8 cellular contexts compared by ENCODE assay signal in the genomic region with DNA sequence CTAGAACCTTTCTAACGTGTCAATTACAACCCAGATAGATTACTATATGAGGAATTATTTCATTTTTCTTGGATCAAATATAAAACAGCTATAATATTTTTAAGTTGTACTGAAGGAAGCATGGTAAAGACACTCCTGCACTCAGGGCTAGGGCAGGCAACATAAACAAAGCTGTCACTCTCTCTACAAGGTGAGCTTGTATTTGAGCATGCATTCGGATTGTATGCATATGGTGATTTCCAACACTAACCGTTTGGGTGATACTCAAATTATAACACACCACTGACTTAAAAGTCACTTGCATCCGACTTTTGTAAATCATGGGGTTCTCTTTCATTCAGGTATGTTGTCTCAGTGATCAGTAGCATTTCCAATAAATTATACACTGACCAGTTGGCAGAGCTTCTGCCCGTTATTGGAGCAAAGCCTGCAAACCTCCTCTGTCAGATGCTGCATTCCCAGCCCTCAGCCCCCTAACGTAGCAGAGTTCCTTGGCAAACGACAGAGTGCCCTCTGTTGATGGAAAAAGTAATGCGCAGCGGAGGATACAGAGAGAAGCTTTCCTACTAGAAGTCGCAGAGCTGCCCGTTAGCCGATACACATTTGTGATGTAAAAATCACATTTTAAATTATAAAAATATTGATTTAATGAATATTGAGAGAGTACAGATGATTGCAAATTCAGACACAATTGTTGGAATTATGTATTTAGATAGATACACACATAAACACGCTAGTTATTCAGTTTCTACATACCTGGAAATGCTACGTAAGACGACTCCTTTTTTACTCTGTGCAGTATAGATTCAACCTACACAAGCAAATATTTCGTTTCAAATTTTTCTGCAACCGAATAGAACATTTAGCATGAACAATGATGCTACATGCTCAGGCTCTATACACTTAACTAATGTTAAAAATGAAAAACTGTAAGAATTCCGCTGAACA.
DNase-seq lines count a peak whose midpoint lies in the region; ATAC-seq, FAIRE-seq and TF ChIP-seq lines count a peak whose summit lies in the region.

No MANE protein-coding gene starts in this region.

- H3K23me2 ChIP-seq in H9 (ENCODE audit: insufficient read length, low read depth, low read length, poor library complexity, severe bottlenecking): no peaks in the 10 kb centered on the region

- H3K18ac ChIP-seq in H9 (ENCODE audit: insufficient read length, low read depth, low read length): no peak overlapping the region
- H3K18ac ChIP-seq in mesendoderm (ENCODE audit: low read length): no peak overlapping the region

- FAIRE-seq in TTC549 (lab: Jason Lieb, UNC): peak; percentile 54

- no peak overlapping the region for H4K91ac ChIP-seq in H9 (ENCODE audit: insufficient read length, low read depth, low read length)

- TF ChIP-seq CTCF in H9 (conservative IDR thresholded peaks at IDR 0.05) (peak; percentile 89), dorsolateral prefrontal cortex (IDR thresholded peaks at IDR 0.05 in 54 of 56, conservative IDR thresholded peaks at IDR 0.05 in 2 of 56; ENCODE audit: low read depth in 1 of 56, partially characterized antibody in 56 of 56) (peak in 55 of 56 donors; percentile 22 to 75 (median 59)), thyroid gland (IDR thresholded peaks at IDR 0.05) (peak in 5 of 6 experiments; percentile 16 to 64 (median 37))

- no CpG with 5 or more reads among the region's 18 CpGs for WGBS in H9 (ENCODE audit: extremely low coverage, insufficient read length, low lambda C conversion rate)
- no CpG with 5 or more reads among the region's 18 CpGs for WGBS in mesendoderm (ENCODE audit: extremely low coverage, insufficient coverage, low lambda C conversion rate)
- 16 to 17% methylated on average over 18 of the region's 18 CpGs for WGBS in thyroid gland, 2 donors

- H2BK5ac ChIP-seq in H9 (ENCODE audit: insufficient read length, low read length) (no peak overlapping the region), mesendoderm (ENCODE audit: low read length) (no peak overlapping the region)

- no peaks in the 10 kb centered on the region for H3K36me3 ChIP-seq in mesendoderm (ENCODE audit: control insufficient read depth, insufficient read depth, low read length)
- H3K36me3 ChIP-seq in thyroid gland: no peaks in the 10 kb centered on the region

- peaks cover 2% of the 10 kb centered on the region; the same call in 1 of the 2 replicates for H3K4me1 ChIP-seq in H9 (ENCODE audit: insufficient read depth, low read length)
- no peaks in the 10 kb centered on the region for H3K4me1 ChIP-seq in mesendoderm (ENCODE audit: control insufficient read depth, low read depth, low read length)
- H3K4me1 ChIP-seq in thyroid gland: no peaks in the 10 kb centered on the region

- H4K5ac ChIP-seq in H9 (ENCODE audit: insufficient read length, low read depth, low read length) (no peak overlapping the region), mesendoderm (ENCODE audit: low read length) (no peak overlapping the region)

- no peak overlapping the region for H2AFZ ChIP-seq in H9 (ENCODE audit: low read length)

- DNase-seq in D341Med (ENCODE audit: low spot score): peak; percentile 76
- DNase-seq in H9: peak; percentile 77
- DNase-seq in NCI-H2081 treated with DMSO at 0.1 percent for 48 hours (lab: John Stamatoyannopoulos, UW): peak; percentile 92
- DNase-seq in dorsolateral prefrontal cortex: peak in 8 of 10 donors; percentile 24 to 62 (median 46)
- peak; percentile 91 for DNase-seq in mesendoderm
- DNase-seq in thyroid gland: peak; percentile 51 to 53

- no peaks in the 10 kb centered on the region for H4K20me1 ChIP-seq in H9 (ENCODE audit: control insufficient read depth, insufficient read depth, insufficient read length)

- H2BK120ac ChIP-seq in H9 (ENCODE audit: low read depth, low read length, poor library complexity, severe bottlenecking): no peak overlapping the region
- no peak overlapping the region for H2BK120ac ChIP-seq in mesendoderm (ENCODE audit: low read depth, low read length)

- no peaks in the 10 kb centered on the region; a peak in 1 of 5 replicates for H3K9me3 Mint-ChIP-seq in H9

- H3K23ac ChIP-seq in H9 (ENCODE audit: insufficient read length, low read depth, low read length) (no peak overlapping the region), mesendoderm (ENCODE audit: low read length) (no peak overlapping the region)

- 0 out of 2 replicates have a peak, but pooled peaks cover 2% of the 10 kb centered on the region for H3K27me3 Mint-ChIP-seq in H9 (ENCODE audit: low read depth)

- intact Hi-C loops in dorsolateral prefrontal cortex (cut with DNase I): loop anchor here (5.0 to 10.0 kb wide), 4 partner anchors 253 to 1231 kb away; no protein-coding TSS in a partner anchor
- intact Hi-C loops in thyroid gland (cut with DNase I): no loop called here

- no peaks in the 10 kb centered on the region for H3K79me2 ChIP-seq in H9 (ENCODE audit: insufficient read depth, low read length)
- no peaks in the 10 kb centered on the region for H3K79me2 ChIP-seq in mesendoderm (ENCODE audit: control insufficient read depth, insufficient read depth, low read length)

- H2BK15ac ChIP-seq in H9 (ENCODE audit: low read depth, low read length) (no peak overlapping the region), mesendoderm (replicated peaks; ENCODE audit: low read depth) (no peak overlapping the region)

- H3K4me2 ChIP-seq in H9 (ENCODE audit: insufficient read depth, insufficient read length, low read length) (peak overlapping the region; percentile 13), mesendoderm (ENCODE audit: low read length) (no peak overlapping the region)

- H2BK20ac ChIP-seq in H9 (ENCODE audit: low read depth, low read length, poor library complexity, severe bottlenecking): no peak overlapping the region

- no peak overlapping the region for H3T11ph ChIP-seq in H9 (ENCODE audit: low read length)

- no peak overlapping the region for H3K27ac Mint-ChIP-seq in H9

- no peak overlapping the region for H2BK12ac ChIP-seq in H9 (ENCODE audit: insufficient read length, low read depth, low read length)

- no peak overlapping the region for H3K14ac ChIP-seq in H9 (ENCODE audit: insufficient read depth, low read length)

- peaks cover 50 to 52% of the 10 kb centered on the region in 2 experiments for H3K4me1 Mint-ChIP-seq in H9

- H3K27me3 ChIP-seq in H9 (ENCODE audit: insufficient read depth, low read length) (no peaks in the 10 kb centered on the region), dorsolateral prefrontal cortex (peaks cover 0 to 92% (median 49%) of the 10 kb centered on the region in 45 donors), mesendoderm (ENCODE audit: insufficient read depth, low read length, poor library complexity) (no peaks in the 10 kb centered on the region), thyroid gland (peaks cover 6% of the 10 kb centered on the region)

- H3K4me3 Mint-ChIP-seq in H9: peak overlapping the region; percentile 50 to 66

- no peaks in the 10 kb centered on the region; a peak in 1 of 7 replicates for H3K36me3 Mint-ChIP-seq in H9 (ENCODE audit: insufficient read depth in 1 of 3, low read depth in 3 of 3)

- H2AK5ac ChIP-seq in H9 (ENCODE audit: insufficient read length, low read length) (no peak overlapping the region), mesendoderm (ENCODE audit: low read length) (no peak overlapping the region)

- H3K9ac ChIP-seq in H9 (ENCODE audit: extremely low read depth, insufficient read length, low read length) (no peak overlapping the region), mesendoderm (ENCODE audit: low read length) (no peak overlapping the region)

- H3K4me3 ChIP-seq in dorsolateral prefrontal cortex (no peak overlapping the region), mesendoderm (ENCODE audit: low read length) (no peak overlapping the region), thyroid gland (replicated peaks in 1 of 3) (no peak overlapping the region)

- ATAC-seq in HG03521 (IDR thresholded peaks at IDR 0.05; ENCODE audit: unreplicated experiment): no peak

- no peak for TF ChIP-seq POLR2A in thyroid gland (IDR thresholded peaks at IDR 0.05)

- H3K9me3 ChIP-seq in H9 (ENCODE audit: control insufficient read depth, low read depth, low read length) (no peaks in the 10 kb centered on the region), thyroid gland (no peaks in the 10 kb centered on the region)

- no peak overlapping the region for H3K56ac ChIP-seq in H9 (ENCODE audit: insufficient read length, low read depth, low read length)
- no peak overlapping the region for H3K56ac ChIP-seq in mesendoderm (ENCODE audit: low read length)

- H3K4ac ChIP-seq in H9 (ENCODE audit: low read depth, low read length) (no peak overlapping the region), mesendoderm (ENCODE audit: low read depth, low read length) (no peak overlapping the region)

- H4K8ac ChIP-seq in H9 (replicated peaks; ENCODE audit: insufficient read length, low read depth, low read length) (no peak overlapping the region), mesendoderm (ENCODE audit: low read depth, low read length) (no peak overlapping the region)

- H3K79me1 ChIP-seq in H9 (ENCODE audit: insufficient read depth, low read depth, low read length, poor library complexity, severe bottlenecking) (no peaks in the 10 kb centered on the region), mesendoderm (ENCODE audit: low read length) (no peaks in the 10 kb centered on the region)

- H3K27ac ChIP-seq in H9 (ENCODE audit: insufficient read length, low read depth, low read length): no peak overlapping the region
- H3K27ac ChIP-seq in dorsolateral prefrontal cortex: no peak overlapping the region
- no peak overlapping the region for H3K27ac ChIP-seq in mesendoderm (ENCODE audit: low read depth, low read length)
- no peak overlapping the region for H3K27ac ChIP-seq in thyroid gland

Comparison
In these comparisons a context has a peak if more than half of its experiments do, and no peak if none do; other contexts are left out.
1. CTCF ChIP-seq: peak in every context shown above with its lines; median percentile 89 in H9; 59 in dorsolateral prefrontal cortex; 37 in thyroid gland.